Comparison of ENCODE assay signal across 1 cellular context in genomic region chr11:46936138-46937110, GRCh38.
TF ChIP-seq lines count a peak whose summit lies in the region.

CSTPP1 (plus strand) TSS chr11:46936761; CDS start chr11:46936806, 45 bp downstream.

TF ChIP-seq in K562, 482 proteins besides CTCF, POLR2A, EP300 and RAD21 (continued from another document and continues in another):
- TF ChIP-seq NKRF (IDR thresholded peaks at IDR 0.05; ENCODE audit: borderline replicate concordance), result no peak; the same call in none of the 2 replicates
- no peak for TF ChIP-seq SMARCA5 (IDR thresholded peaks at IDR 0.05)
- no peak for TF ChIP-seq HNRNPK (IDR thresholded peaks at IDR 0.05; ENCODE audit: low read depth, low read length, poor library complexity, severe bottlenecking)
- TF ChIP-seq DPF2 (IDR thresholded peaks at IDR 0.05), result no peak
- 0 out of 2 replicates have a peak, but pooled peaks have one; percentile 34 for TF ChIP-seq ZBTB7A (IDR thresholded peaks at IDR 0.05; ENCODE audit: borderline replicate concordance, control insufficient read depth, low read depth, low read length)
- no peak for TF ChIP-seq ZNF217 (CRISPR knock-in tag; IDR thresholded peaks at IDR 0.05)
- TF ChIP-seq CCAR2 (IDR thresholded peaks at IDR 0.05; ENCODE audit: low read depth, low read length), result no peak
- TF ChIP-seq ARID4B (CRISPR knock-in tag; IDR thresholded peaks at IDR 0.05), result peak; percentile 28; the same call in 1 of the 2 replicates
- no peak for TF ChIP-seq ARID3A (IDR thresholded peaks at IDR 0.05; ENCODE audit: borderline replicate concordance, low read depth, low read length)
- no peak for TF ChIP-seq COPS2 (conservative IDR thresholded peaks at IDR 0.05)
- TF ChIP-seq ZNF766 (CRISPR knock-in tag; conservative IDR thresholded peaks at IDR 0.05), result peak; percentile 63
- no peak for TF ChIP-seq MCM7 (IDR thresholded peaks at IDR 0.05)
- peak; percentile 39 for TF ChIP-seq NFIC (IDR thresholded peaks at IDR 0.05)
- TF ChIP-seq MTA3 (IDR thresholded peaks at IDR 0.05; ENCODE audit: borderline replicate concordance), result 0 out of 2 replicates have a peak, but pooled peaks have one; percentile 25
- TF ChIP-seq JUN (IDR thresholded peaks at IDR 0.05; ENCODE audit: borderline replicate concordance, low read depth, low read length), result no peak
- no peak for TF ChIP-seq JUN (CRISPR knock-in tag; IDR thresholded peaks at IDR 0.05; ENCODE audit: borderline replicate concordance)
- no peak for TF ChIP-seq SAFB (IDR thresholded peaks at IDR 0.05; ENCODE audit: borderline replicate concordance, low read depth, low read length)
- peak; percentile 98 for TF ChIP-seq GABPB1 (CRISPR knock-in tag; IDR thresholded peaks at IDR 0.05)
- TF ChIP-seq PBX2 (CRISPR knock-in tag; IDR thresholded peaks at IDR 0.05; ENCODE audit: low read depth), result no peak
- TF ChIP-seq PBX2 (tag; conservative IDR thresholded peaks at IDR 0.05; ENCODE audit: low read depth), result no peak
- no peak for TF ChIP-seq TAL1 (IDR thresholded peaks at IDR 0.05)
- no peak for TF ChIP-seq DACH1 (IDR thresholded peaks at IDR 0.05; ENCODE audit: partially characterized antibody)
- 0 out of 2 replicates have a peak, but pooled peaks have one; percentile 36 for TF ChIP-seq E2F1 (CRISPR knock-in tag; IDR thresholded peaks at IDR 0.05)
- TF ChIP-seq DEAF1 (CRISPR knock-in tag; IDR thresholded peaks at IDR 0.05), result no peak
- TF ChIP-seq ZNF589 (CRISPR knock-in tag; IDR thresholded peaks at IDR 0.05; ENCODE audit: low read depth), result no peak
- no peak for TF ChIP-seq ELK1 (CRISPR knock-in tag; IDR thresholded peaks at IDR 0.05)
- peak in 1 of 2 experiments; percentile 93; a peak in 2 of 4 replicates for TF ChIP-seq BCLAF1 (IDR thresholded peaks at IDR 0.05; ENCODE audit: borderline replicate concordance in 1 of 2, control insufficient read depth in 1 of 2, low read depth in 2 of 2, low read length in 1 of 2)
- TF ChIP-seq LARP7 (IDR thresholded peaks at IDR 0.05), result no peak
- no peak for TF ChIP-seq ZNF655 (CRISPR knock-in tag; IDR thresholded peaks at IDR 0.05)
- TF ChIP-seq RBM34 (IDR thresholded peaks at IDR 0.05; ENCODE audit: borderline replicate concordance, insufficient read depth, low read length), result no peak
